In genomic region chr10:34537629-34538231, GRCh38 we compare ENCODE assay signal across 9 cellular contexts.
DNase-seq lines count a peak whose midpoint lies in the region; ATAC-seq, FAIRE-seq and TF ChIP-seq lines count a peak whose summit lies in the region.
"Had no signal": no experiment of that assay in that cellular context is flagged by ENCODE, and none has a peak within 500 bp of the region (broad histone marks: within the 10 kb centered on the region; RNA-seq: fewer than 3 reads in every experiment).

No MANE protein-coding gene starts in this region.

- TF ChIP-seq RAD21 in A549 (conservative IDR thresholded peaks at IDR 0.05 in 1 of 2, IDR thresholded peaks at IDR 0.05 in 1 of 2) = no peak

- no peak for FAIRE-seq in A549 (lab: Jason Lieb, UNC)
- FAIRE-seq in HTR-8/SVneo (lab: Jason Lieb, UNC) = no peak
- no peak for FAIRE-seq in frontal cortex (lab: Jason Lieb, UNC)

- no peak for TF ChIP-seq CTCF in A549 (IDR thresholded peaks at IDR 0.05)

- ATAC-seq in A549 = no peak
- peak; percentile 67 for ATAC-seq in GM19328 (IDR thresholded peaks at IDR 0.05; ENCODE audit: unreplicated experiment)
- peak; percentile 68 for ATAC-seq in HG02943 (IDR thresholded peaks at IDR 0.05; ENCODE audit: low read depth, unreplicated experiment)
- ATAC-seq: PC-3 had no signal

- H3K4me2 ChIP-seq in A549 = peak overlapping the region; percentile 82

- TF ChIP-seq EP300 in A549 (IDR thresholded peaks at IDR 0.05) = no peak

- H3K4me3 ChIP-seq in A549 (peak overlapping the region; percentile 31), SJSA1 (peak overlapping the region; percentile 36)

- H3K27me3 ChIP-seq in SJSA1 (replicated peaks) = no peaks in the 10 kb centered on the region

- POLR2A ChIA-PET in A549 (lab: Yijun Ruan, JAX) = interaction anchor here (1.7 kb wide), 1 partner anchor 9 kb away, joined by 4 read pairs; no protein-coding TSS in a partner anchor

- H3K4me1 ChIP-seq in A549 (peaks cover 56% of the 10 kb centered on the region), SJSA1 (replicated peaks) (peaks cover 19% of the 10 kb centered on the region)

- CTCF ChIA-PET in A549 (lab: Yijun Ruan, JAX) = interaction anchor here (0.8 to 1.4 kb wide), 3 partner anchors 9 to 36 kb away, joined by 3 read pairs; no protein-coding TSS in a partner anchor

- DNase-seq in A549 (ENCODE audit: low read depth in 1 of 2, low spot score in 1 of 2) (no peak), SJSA1 (ENCODE audit: low read depth in 1 of 2, low spot score in 2 of 2) (peak in 1 of 2 experiments; percentile 28), HTR-8/SVneo (ENCODE audit: insufficient read length, low spot score) (no peak), NCI-H526 (lab: John Stamatoyannopoulos, UW) (no peak), SW 1271 (lab: John Stamatoyannopoulos, UW) (no peak), frontal cortex (ENCODE audit: low spot score in 2 of 2) (no peak)
- DNase-seq: PC-3 had no signal

- H3K9me3 ChIP-seq in A549 = no peaks in the 10 kb centered on the region
- H3K9me3 ChIP-seq in SJSA1 (replicated peaks) = no peaks in the 10 kb centered on the region

- H3K36me3 ChIP-seq in SJSA1 = no peaks in the 10 kb centered on the region

- WGBS in A549 (ENCODE audit: missing lambda C conversion rate) = 52% methylated on average over 6 of the region's 6 CpGs

- H3K27ac ChIP-seq in A549 (peak overlapping the region; percentile 81 to 86), SJSA1 (peak overlapping the region; percentile 3)

- no peak for TF ChIP-seq POLR2A in A549 (IDR thresholded peaks at IDR 0.05; ENCODE audit: low read length)

TF ChIP-seq in A549, 52 proteins besides CTCF, POLR2A, EP300 and RAD21:
- TF ChIP-seq NPAS2 (CRISPR knock-in tag; IDR thresholded peaks at IDR 0.05; ENCODE audit: borderline replicate concordance) = no peak
- no peak for TF ChIP-seq KDM5A (IDR thresholded peaks at IDR 0.05)
- TF ChIP-seq CEBPB (IDR thresholded peaks at IDR 0.05) = 0 out of 4 replicates have a peak, but pooled peaks of 1 of the 2 experiments have one; percentile 22

Comparison
In these comparisons a context has a peak if more than half of its experiments do, and no peak if none do; other contexts are left out.
1. ATAC-seq: peak in GM19328 (single experiment) and HG02943 (single experiment); none in A549 (0 of 2).